In genomic region chr5:128965011-128965637, GRCh38 we compare ENCODE assay signal across 9 cellular contexts. TPM values are rescaled to one million over a fixed set of nuclear protein-coding genes. Genes with fewer than 3 reads are reported as not detected.
DNase-seq lines count a peak whose midpoint lies in the region; ATAC-seq and TF ChIP-seq lines count a peak whose summit lies in the region.
"Had no signal": no experiment of that assay in that cellular context is flagged by ENCODE, and none has a peak within 500 bp of the region (broad histone marks: within the 10 kb centered on the region; RNA-seq: fewer than 3 reads in every experiment).

A gene with protein sequence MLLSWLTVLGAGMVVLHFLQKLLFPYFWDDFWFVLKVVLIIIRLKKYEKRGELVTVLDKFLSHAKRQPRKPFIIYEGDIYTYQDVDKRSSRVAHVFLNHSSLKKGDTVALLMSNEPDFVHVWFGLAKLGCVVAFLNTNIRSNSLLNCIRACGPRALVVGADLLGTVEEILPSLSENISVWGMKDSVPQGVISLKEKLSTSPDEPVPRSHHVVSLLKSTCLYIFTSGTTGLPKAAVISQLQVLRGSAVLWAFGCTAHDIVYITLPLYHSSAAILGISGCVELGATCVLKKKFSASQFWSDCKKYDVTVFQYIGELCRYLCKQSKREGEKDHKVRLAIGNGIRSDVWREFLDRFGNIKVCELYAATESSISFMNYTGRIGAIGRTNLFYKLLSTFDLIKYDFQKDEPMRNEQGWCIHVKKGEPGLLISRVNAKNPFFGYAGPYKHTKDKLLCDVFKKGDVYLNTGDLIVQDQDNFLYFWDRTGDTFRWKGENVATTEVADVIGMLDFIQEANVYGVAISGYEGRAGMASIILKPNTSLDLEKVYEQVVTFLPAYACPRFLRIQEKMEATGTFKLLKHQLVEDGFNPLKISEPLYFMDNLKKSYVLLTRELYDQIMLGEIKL (plus strand): TSS chr5:128965488. CDS start chr5:128966138, 650 bp downstream.

- H3K4me1 ChIP-seq in iPS-20b (ENCODE audit: insufficient read depth, low read length), result no peaks in the 10 kb centered on the region

- H3K36me3 ChIP-seq in iPS-20b (ENCODE audit: insufficient read depth, low read depth, low read length), result no peaks in the 10 kb centered on the region

- H3K4me1 Mint-ChIP-seq in type B pancreatic cell (ENCODE audit: unreplicated experiment), result peaks cover 5% of the 10 kb centered on the region

- peak within 1 kb of the TSS; percentile 84 for H3K4me3 Mint-ChIP-seq in type B pancreatic cell

- H3K27ac ChIP-seq in iPS-20b (ENCODE audit: low read length), result no peak within 1 kb of the TSS

- no peaks in the 10 kb centered on the region for H3K36me3 Mint-ChIP-seq in type B pancreatic cell

- peaks cover 38% of the 10 kb centered on the region for H3K27me3 ChIP-seq in iPS-20b (ENCODE audit: insufficient read depth, low read length)

- H3K27ac Mint-ChIP-seq in type B pancreatic cell, result peak within 1 kb of the TSS; percentile 2

- no peaks in the 10 kb centered on the region; the same call in 1 of the 2 replicates for H3K9me3 ChIP-seq in iPS-20b (ENCODE audit: insufficient read depth, low read depth, low read length)

- peak within 1 kb of the TSS; percentile 59; the same call in 1 of the 2 replicates for H3K9ac ChIP-seq in iPS-20b (ENCODE audit: low read depth, low read length)

- DNase-seq in NCI-H345 (lab: John Stamatoyannopoulos, UW) (peak; percentile 0), NCI-H345 treated with DMSO at 0.1 percent for 48 hours (lab: John Stamatoyannopoulos, UW; ENCODE audit: unreplicated experiment) (no peak), astrocyte of the spinal cord (ENCODE audit: low read depth, low spot score) (no peak), type B pancreatic cell (ENCODE audit: extremely low spot score, unreplicated experiment) (peak; percentile 70)

- peaks cover 6% of the 10 kb centered on the region for H3K9me3 Mint-ChIP-seq in type B pancreatic cell

- H3K27me3 Mint-ChIP-seq in type B pancreatic cell, result peaks cover 27% of the 10 kb centered on the region

- TF ChIP-seq CTCF in astrocyte of the spinal cord (IDR thresholded peaks at IDR 0.05; ENCODE audit: low read depth, low read length), result no peak
- TF ChIP-seq CTCF in type B pancreatic cell (conservative IDR thresholded peaks at IDR 0.05), result no peak

- peak within 1 kb of the TSS; percentile 37 for H3K4me3 ChIP-seq in astrocyte of the spinal cord (ENCODE audit: low read depth, low read length)
- H3K4me3 ChIP-seq in iPS-20b (ENCODE audit: low read length), result peak within 1 kb of the TSS; percentile 81

- ATAC-seq in HG03442 (IDR thresholded peaks at IDR 0.05; ENCODE audit: unreplicated experiment), result no peak
- ATAC-seq in GM19035 (IDR thresholded peaks at IDR 0.05; ENCODE audit: unreplicated experiment), result no peak
- no peak for ATAC-seq in GM21515 (IDR thresholded peaks at IDR 0.05; ENCODE audit: unreplicated experiment)

- in situ Hi-C loops in astrocyte of the spinal cord (cut with HindIII; ENCODE audit: low sequenced_read_pairs), result no loop called here

RNA-seq across cellular contexts. Expression of the gene that starts here (rescaled TPM):
- total RNA-seq in type B pancreatic cell (ENCODE audit: low replicate concordance), result 3.4 and 12.8 TPM in 2 replicates
- total RNA-seq: mononuclear cell had no signal

Comparison
In these comparisons a context has a peak if more than half of its experiments do, and no peak if none do; other contexts are left out.
1. DNase-seq: peak in NCI-H345 (single experiment) and type B pancreatic cell (single experiment); none in NCI-H345 treated with DMSO at 0.1 percent for 48 hours (single experiment) and astrocyte of the spinal cord (single experiment).